In genomic region chr15:23372891-23373600, GRCh38 we compare ENCODE assay signal across 20 cellular contexts. TPM values are rescaled to one million over a fixed set of nuclear protein-coding genes. Genes with fewer than 3 reads are reported as not detected.
"Had no signal": no experiment of that assay in that cellular context is flagged by ENCODE, and none has a peak within 500 bp of the region (broad histone marks: within the 10 kb centered on the region; RNA-seq: fewer than 3 reads in every experiment).

No MANE protein-coding gene starts in this region.

RNA-seq across cellular contexts. Expression of gene GOLGA8S, which starts 18.5 kb away (rescaled TPM):
- total RNA-seq: occipital lobe, skeletal muscle tissue, smooth muscle cell had no signal

RNA-seq across cellular contexts. Expression of gene GOLGA6L26, which starts 39.0 kb away (rescaled TPM):
- total RNA-seq: kidney, left colon, left lung, liver, lung, mesothelial cell of epicardium, mononuclear cell, natural killer cell, occipital lobe, ovary, progenitor cell of endocrine pancreas, pulmonary artery endothelial cell, renal cortical epithelial cell, right atrium auricular region, right lobe of liver, skeletal muscle tissue, smooth muscle cell, temporal lobe, thyroid gland, upper lobe of right lung had no signal
